ENCODE assay signal across 1 cellular context in the genomic region with DNA sequence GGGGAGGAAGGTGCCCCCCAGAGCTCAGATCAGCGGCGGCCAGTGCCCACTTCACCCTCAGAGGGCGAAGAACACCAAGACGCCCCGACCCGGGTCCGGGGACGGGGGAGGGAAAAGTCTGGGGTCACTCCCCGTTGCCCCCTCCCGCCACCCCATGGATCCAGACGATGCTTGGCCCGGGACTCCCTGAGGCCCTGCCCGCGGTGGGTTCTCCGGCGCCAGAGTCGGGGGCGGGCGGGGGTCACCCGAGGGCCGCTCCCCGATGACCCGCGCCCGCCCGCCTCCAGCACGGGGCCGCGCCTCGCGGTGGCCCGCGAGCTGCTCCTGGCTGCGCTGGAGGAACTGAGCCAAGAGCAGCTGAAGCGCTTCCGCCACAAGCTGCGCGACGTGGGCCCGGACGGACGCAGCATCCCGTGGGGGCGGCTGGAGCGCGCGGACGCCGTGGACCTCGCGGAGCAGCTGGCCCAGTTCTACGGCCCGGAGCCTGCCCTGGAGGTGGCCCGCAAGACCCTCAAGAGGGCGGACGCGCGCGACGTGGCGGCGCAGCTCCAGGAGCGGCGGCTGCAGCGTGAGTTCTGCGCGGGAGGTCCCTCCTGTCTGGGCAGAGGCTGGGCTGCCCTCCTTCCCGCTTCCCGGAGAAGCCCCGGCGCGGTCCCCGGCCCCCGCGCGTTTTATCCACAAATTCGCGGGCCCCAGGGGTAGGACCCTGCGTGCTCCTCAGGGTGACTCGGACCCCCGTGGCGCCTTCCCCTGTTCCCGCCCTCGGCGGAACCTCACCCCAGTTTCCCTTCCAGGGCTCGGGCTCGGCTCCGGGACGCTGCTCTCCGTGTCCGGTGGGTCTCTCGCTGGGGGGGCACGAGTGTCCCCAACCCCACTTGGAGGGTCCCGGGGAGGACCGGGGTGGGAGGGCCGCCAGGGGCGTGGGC.
TF ChIP-seq lines count a peak whose summit lies in the region.

No MANE protein-coding gene starts in this region.

TF ChIP-seq in GM23338, 12 proteins besides CTCF, POLR2A, EP300 and RAD21:
- TF ChIP-seq NANOG (IDR thresholded peaks at IDR 0.05; ENCODE audit: borderline replicate concordance) = no peak
- TF ChIP-seq, protein P1, sequence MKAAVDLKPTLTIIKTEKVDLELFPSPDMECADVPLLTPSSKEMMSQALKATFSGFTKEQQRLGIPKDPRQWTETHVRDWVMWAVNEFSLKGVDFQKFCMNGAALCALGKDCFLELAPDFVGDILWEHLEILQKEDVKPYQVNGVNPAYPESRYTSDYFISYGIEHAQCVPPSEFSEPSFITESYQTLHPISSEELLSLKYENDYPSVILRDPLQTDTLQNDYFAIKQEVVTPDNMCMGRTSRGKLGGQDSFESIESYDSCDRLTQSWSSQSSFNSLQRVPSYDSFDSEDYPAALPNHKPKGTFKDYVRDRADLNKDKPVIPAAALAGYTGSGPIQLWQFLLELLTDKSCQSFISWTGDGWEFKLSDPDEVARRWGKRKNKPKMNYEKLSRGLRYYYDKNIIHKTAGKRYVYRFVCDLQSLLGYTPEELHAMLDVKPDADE (IDR thresholded peaks at IDR 0.05) = no peak
- TF ChIP-seq EZH2 (IDR thresholded peaks at IDR 0.05; ENCODE audit: low read depth, unreplicated experiment) = peak; percentile 19
- no peak for TF ChIP-seq POLR2AphosphoS5 (IDR thresholded peaks at IDR 0.05; ENCODE audit: low read depth)
- peak; percentile 8 for TF ChIP-seq EZH2phosphoT487 (IDR thresholded peaks at IDR 0.05; ENCODE audit: unreplicated experiment)
